ENCODE assay signal across 14 cellular contexts in genomic region chr1:28811766-28812668, GRCh38. TPM values are rescaled to one million over a fixed set of nuclear protein-coding genes. Genes with fewer than 3 reads are reported as not detected.
A peak's percentile ranks its signal among the peaks of the same experiment; 100 is the strongest.
DNase-seq lines count a peak whose midpoint lies in the region; ATAC-seq and FAIRE-seq lines count a peak whose summit lies in the region.
"Had no signal": no experiment of that assay in that cellular context is flagged by ENCODE, and none has a peak within 500 bp of the region (broad histone marks: within the 10 kb centered on the region; RNA-seq: fewer than 3 reads in every experiment).

OPRD1 (plus strand) TSS chr1:28812170; CDS start chr1:28812384, 214 bp downstream.

- H3K36me3 Mint-ChIP-seq in activated T-cell treated with anti-CD3 and anti-CD28 coated beads, Interleukin-2, amount 50 U/mL, for 24 hours (ENCODE audit: low read depth): no peaks in the 10 kb centered on the region
- H3K36me3 Mint-ChIP-seq: immature natural killer cell; naive thymus-derived CD8-positive, alpha-beta T cell had no signal

- H3K9ac ChIP-seq in skeletal muscle satellite cell (ENCODE audit: low read depth, low read length): no peak within 1 kb of the TSS

- peak within 1 kb of the TSS; percentile 22 for H3K4me2 ChIP-seq in skeletal muscle satellite cell (ENCODE audit: low read length)

- no peaks in the 10 kb centered on the region for H3K4me1 ChIP-seq in skeletal muscle satellite cell (ENCODE audit: control insufficient read depth, insufficient read depth, low read length)

- H3K36me3 ChIP-seq in skeletal muscle satellite cell (ENCODE audit: insufficient read depth, low read length): no peaks in the 10 kb centered on the region

- peaks cover 8% of the 10 kb centered on the region for H3K4me1 Mint-ChIP-seq in activated T-cell treated with anti-CD3 and anti-CD28 coated beads, Interleukin-2, amount 50 U/mL, for 24 hours (ENCODE audit: low read depth)
- H3K4me1 Mint-ChIP-seq: immature natural killer cell had no signal

- H3K4me3 Mint-ChIP-seq in activated T-cell treated with anti-CD3 and anti-CD28 coated beads, Interleukin-2, amount 50 U/mL, for 24 hours: no peak within 1 kb of the TSS
- H3K4me3 Mint-ChIP-seq: immature natural killer cell had no signal

- H3K9me3 Mint-ChIP-seq in activated T-cell treated with anti-CD3 and anti-CD28 coated beads, Interleukin-2, amount 50 U/mL, for 24 hours: no peaks in the 10 kb centered on the region
- H3K9me3 Mint-ChIP-seq: immature natural killer cell; naive thymus-derived CD8-positive, alpha-beta T cell had no signal

- peaks cover 67% of the 10 kb centered on the region for H3K27me3 Mint-ChIP-seq in activated T-cell treated with anti-CD3 and anti-CD28 coated beads, Interleukin-2, amount 50 U/mL, for 24 hours

- FAIRE-seq in frontal cortex (lab: Jason Lieb, UNC): no peak

- peaks cover 61% of the 10 kb centered on the region for H3K27me3 ChIP-seq in skeletal muscle satellite cell (ENCODE audit: control insufficient read depth, insufficient read depth, low read length)

- peak within 1 kb of the TSS; percentile 57 for H3K4me3 ChIP-seq in skeletal muscle satellite cell (ENCODE audit: low read length)

- H3K27ac Mint-ChIP-seq in activated T-cell treated with anti-CD3 and anti-CD28 coated beads, Interleukin-2, amount 50 U/mL, for 24 hours: no peak within 1 kb of the TSS
- H3K27ac Mint-ChIP-seq: immature natural killer cell had no signal

- no peaks in the 10 kb centered on the region for H3K9me3 ChIP-seq in skeletal muscle satellite cell (replicated peaks; ENCODE audit: low read length)

- DNase-seq in activated T-cell treated with anti-CD3 and anti-CD28 coated beads, Interleukin-2, amount 50 U/mL, for 24 hours: peak; percentile 32
- no peak for DNase-seq in activated T-cell treated with anti-CD3 and anti-CD28 coated beads, Interleukin-2, amount 50 U/mL, for 1 hour
- DNase-seq in NCI-H69 (lab: John Stamatoyannopoulos, UW): peak; percentile 66
- peak; percentile 33 to 42 for DNase-seq in frontal cortex (ENCODE audit: low spot score in 2 of 2)
- DNase-seq: activated naive CD4-positive, alpha-beta T cell treated with Interleukin-2 at 50 U/mL for 16 hours; immature natural killer cell; naive thymus-derived CD8-positive, alpha-beta T cell; stimulated activated CD4-positive, alpha-beta T cell treated with anti-CD3 and anti-CD28 coated beads, Interleukin-1b, Interleukin-23, amount 100 ng/mL, for 48 hours had no signal

- no peak for ATAC-seq in HG02840 (IDR thresholded peaks at IDR 0.05; ENCODE audit: low FRiP score, unreplicated experiment)
- ATAC-seq in GM21529 (IDR thresholded peaks at IDR 0.05; ENCODE audit: unreplicated experiment): no peak
- no peak for ATAC-seq in HG03460 (IDR thresholded peaks at IDR 0.05; ENCODE audit: unreplicated experiment)
- ATAC-seq: naive thymus-derived CD8-positive, alpha-beta T cell had no signal

RNA-seq across cellular contexts. Expression of gene OPRD1, which starts in this region (rescaled TPM):
- 0.82 TPM for total RNA-seq in frontal cortex
- not detected in 2 replicates for total RNA-seq in skeletal muscle satellite cell (2012; rRNA removed)
- total RNA-seq: M059J; naive thymus-derived CD8-positive, alpha-beta T cell; subcutaneous adipose tissue had no signal

Comparison
In these comparisons a context has a peak if more than half of its experiments do, and no peak if none do; other contexts are left out.
1. Peak in DNase-seq in frontal cortex; RNA of the gene not detected or under 1 TPM.